Comparison of ENCODE assay signal across 12 cellular contexts in the genomic region with DNA sequence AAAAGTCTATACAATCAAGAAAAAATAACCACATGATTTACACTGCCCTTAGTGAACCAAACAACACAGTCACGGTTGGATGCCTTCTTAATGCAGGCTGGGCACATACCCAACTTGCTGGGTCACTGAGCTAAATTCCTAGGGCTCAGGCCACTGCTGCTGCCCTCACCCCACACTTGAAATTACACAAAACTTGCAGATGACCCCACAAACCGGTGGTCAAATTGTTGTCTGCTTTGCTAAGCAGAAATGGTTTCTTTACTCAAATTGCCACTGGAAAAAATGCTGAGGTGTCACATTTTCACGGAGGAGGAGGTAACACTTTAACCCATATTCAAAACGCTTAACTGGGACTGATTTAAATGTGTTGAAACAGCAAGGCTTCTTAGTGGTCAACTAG.
DNase-seq lines count a peak whose midpoint lies in the region; ATAC-seq and FAIRE-seq lines count a peak whose summit lies in the region.
"Had no signal": no experiment of that assay in that cellular context is flagged by ENCODE, and none has a peak within 500 bp of the region (broad histone marks: within the 10 kb centered on the region; RNA-seq: fewer than 3 reads in every experiment).

No MANE protein-coding gene starts in this region.

- no peaks in the 10 kb centered on the region for H3K27me3 Mint-ChIP-seq in stimulated activated naive B cell treated with anti-CD40 and anti-IgM and Interleukin-4, amounts not matched to agents 10 μg/mL and 1 μg/mL and 100 μg/mL, for 72 hours

- H3K4me3 Mint-ChIP-seq in stimulated activated naive B cell treated with anti-CD40 and anti-IgM and Interleukin-4, amounts not matched to agents 10 μg/mL and 1 μg/mL and 100 μg/mL, for 72 hours = no peak overlapping the region

- no peaks in the 10 kb centered on the region for H3K36me3 Mint-ChIP-seq in stimulated activated naive B cell treated with anti-CD40 and anti-IgM and Interleukin-4, amounts not matched to agents 10 μg/mL and 1 μg/mL and 100 μg/mL, for 72 hours

- DNase-seq in AG08395 (ENCODE audit: low spot score) = peak; percentile 63
- DNase-seq in RCC 7860 (ENCODE audit: low spot score) = peak; percentile 69
- DNase-seq in iPS-NIHi11 (ENCODE audit: low spot score) = peak; percentile 16
- no peak for DNase-seq in left colon
- DNase-seq in NCI-H446 treated with DMSO at 0.1 percent for 48 hours (lab: John Stamatoyannopoulos, UW) = no peak
- DNase-seq in stimulated activated naive B cell treated with anti-CD40 and anti-IgM and Interleukin-4, amounts not matched to agents 10 μg/mL and 1 μg/mL and 100 μg/mL, for 72 hours = no peak
- DNase-seq in NCI-H2029 (lab: John Stamatoyannopoulos, UW) = no peak
- DNase-seq: activated CD8-positive, alpha-beta memory T cell treated with anti-CD3 and anti-CD28 coated beads, Interleukin-2, amount 50 U/mL, for 4 hours; colonic mucosa; NCI-H2171 treated with DMSO at 0.1 percent for 48 hours; SW 1271 had no signal

- H3K4me1 Mint-ChIP-seq in stimulated activated naive B cell treated with anti-CD40 and anti-IgM and Interleukin-4, amounts not matched to agents 10 μg/mL and 1 μg/mL and 100 μg/mL, for 72 hours = no peaks in the 10 kb centered on the region

- H3K27ac Mint-ChIP-seq in stimulated activated naive B cell treated with anti-CD40 and anti-IgM and Interleukin-4, amounts not matched to agents 10 μg/mL and 1 μg/mL and 100 μg/mL, for 72 hours = no peak overlapping the region

- peak; percentile 92 for FAIRE-seq in RCC 7860 (lab: Jason Lieb, UNC)

- ATAC-seq in GM19452 (IDR thresholded peaks at IDR 0.05; ENCODE audit: unreplicated experiment) = peak; percentile 61
- no peak for ATAC-seq in left colon
- no peak for ATAC-seq in stimulated activated naive B cell treated with anti-CD40 and anti-IgM and Interleukin-4, amounts not matched to agents 10 μg/mL and 1 μg/mL and 100 μg/mL, for 72 hours (replicated peaks)

- intact Hi-C loops in left colon (cut with DNase I, micrococcal nuclease) = no loop called here

- H3K9me3 Mint-ChIP-seq in stimulated activated naive B cell treated with anti-CD40 and anti-IgM and Interleukin-4, amounts not matched to agents 10 μg/mL and 1 μg/mL and 100 μg/mL, for 72 hours = no peaks in the 10 kb centered on the region

Comparison
In these comparisons a context has a peak if more than half of its experiments do, and no peak if none do; other contexts are left out.
1. DNase-seq: peak in AG08395 (single experiment), RCC 7860 (single experiment) and iPS-NIHi11 (single experiment); none in left colon (0 of 2), NCI-H446 treated with DMSO at 0.1 percent for 48 hours (single experiment), stimulated activated naive B cell treated with anti-CD40 and anti-IgM and Interleukin-4, amounts not matched to agents 10 μg/mL and 1 μg/mL and 100 μg/mL, for 72 hours (single experiment) and NCI-H2029 (single experiment).